In genomic region chr13:51070005-51070649, GRCh38 we compare ENCODE assay signal across 8 cellular contexts. TPM values are rescaled to one million over a fixed set of nuclear protein-coding genes. Genes with fewer than 3 reads are reported as not detected.
DNase-seq lines count a peak whose midpoint lies in the region; ATAC-seq and TF ChIP-seq lines count a peak whose summit lies in the region.

No MANE protein-coding gene starts in this region.

- intact Hi-C loops in activated T-helper 1 cell treated with anti-CD3 and anti-CD28 coated beads, Interleukin-12 subunit alpha, Interleukin-12 subunit beta, Interleukin-2, Interleukin-4 antibody, amounts not matched to agents 30 ng/mL and 10 ng/mL and 1 ng/mL, durations not matched to agents 14 hours and 24 hours and 36 hours (cut with micrococcal nuclease) = loop anchor here (1.0 to 10.0 kb wide), 6 partner anchors 158 to 1223 kb away; no protein-coding TSS in a partner anchor

- H3K4me1 ChIP-seq in suprapubic skin = peaks cover 4% of the 10 kb centered on the region

- no peak overlapping the region for H3K27ac ChIP-seq in suprapubic skin

- TF ChIP-seq EP300 in suprapubic skin (IDR thresholded peaks at IDR 0.05) = no peak

- no peak overlapping the region for H3K4me3 ChIP-seq in suprapubic skin

- WGBS in suprapubic skin = 7% methylated on average over 11 of the region's 11 CpGs

- H3K27ac Mint-ChIP-seq in activated T-helper 1 cell treated with anti-CD3 and anti-CD28 coated beads, Interleukin-12 subunit alpha, Interleukin-12 subunit beta, Interleukin-2, Interleukin-4 antibody, amounts not matched to agents 30 ng/mL and 10 ng/mL and 1 ng/mL, durations not matched to agents 14 hours and 24 hours and 36 hours = no peak overlapping the region

- no peaks in the 10 kb centered on the region for H3K9me3 ChIP-seq in suprapubic skin

- no peak overlapping the region for H3K4me3 Mint-ChIP-seq in activated T-helper 1 cell treated with anti-CD3 and anti-CD28 coated beads, Interleukin-12 subunit alpha, Interleukin-12 subunit beta, Interleukin-2, Interleukin-4 antibody, amounts not matched to agents 30 ng/mL and 10 ng/mL and 1 ng/mL, durations not matched to agents 14 hours and 24 hours and 36 hours

- no peaks in the 10 kb centered on the region for H3K36me3 ChIP-seq in suprapubic skin

- peaks cover 12% of the 10 kb centered on the region for H3K27me3 ChIP-seq in suprapubic skin

- peaks cover 14% of the 10 kb centered on the region for H3K4me1 Mint-ChIP-seq in activated T-helper 1 cell treated with anti-CD3 and anti-CD28 coated beads, Interleukin-12 subunit alpha, Interleukin-12 subunit beta, Interleukin-2, Interleukin-4 antibody, amounts not matched to agents 30 ng/mL and 10 ng/mL and 1 ng/mL, durations not matched to agents 14 hours and 24 hours and 36 hours (ENCODE audit: low read depth)

- peak; percentile 83 for ATAC-seq in GM21786 (IDR thresholded peaks at IDR 0.05; ENCODE audit: unreplicated experiment)

- peak; percentile 75 to 85 for TF ChIP-seq CTCF in suprapubic skin (IDR thresholded peaks at IDR 0.05)

- TF ChIP-seq POLR2A in suprapubic skin (IDR thresholded peaks at IDR 0.05) = no peak

- H3K9me3 Mint-ChIP-seq in activated T-helper 1 cell treated with anti-CD3 and anti-CD28 coated beads, Interleukin-12 subunit alpha, Interleukin-12 subunit beta, Interleukin-2, Interleukin-4 antibody, amounts not matched to agents 30 ng/mL and 10 ng/mL and 1 ng/mL, durations not matched to agents 14 hours and 24 hours and 36 hours = no peaks in the 10 kb centered on the region

- DNase-seq in DMS79 (lab: John Stamatoyannopoulos, UW) (peak; percentile 34), LHCN-M2 (ENCODE audit: low read depth) (peak; percentile 70), RPMI8226 (peak; percentile 67), fibroblast of the conjunctiva (ENCODE audit: low read depth) (peak; percentile 66), non-pigmented ciliary epithelial cell (ENCODE audit: low read depth) (peak; percentile 41), suprapubic skin (ENCODE audit: low spot score in 2 of 2) (peak; percentile 81 to 89)
- peak; percentile 70 for DNase-seq in activated T-helper 1 cell treated with anti-CD3 and anti-CD28 coated beads, Interleukin-12 subunit alpha, Interleukin-12 subunit beta, Interleukin-2, Interleukin-4 antibody, amounts not matched to agents 30 ng/mL and 10 ng/mL and 1 ng/mL, durations not matched to agents 14 hours and 24 hours and 36 hours (ENCODE audit: low spot score)

- H3K36me3 Mint-ChIP-seq in activated T-helper 1 cell treated with anti-CD3 and anti-CD28 coated beads, Interleukin-12 subunit alpha, Interleukin-12 subunit beta, Interleukin-2, Interleukin-4 antibody, amounts not matched to agents 30 ng/mL and 10 ng/mL and 1 ng/mL, durations not matched to agents 14 hours and 24 hours and 36 hours (ENCODE audit: low read depth) = no peaks in the 10 kb centered on the region

- H3K27me3 Mint-ChIP-seq in activated T-helper 1 cell treated with anti-CD3 and anti-CD28 coated beads, Interleukin-12 subunit alpha, Interleukin-12 subunit beta, Interleukin-2, Interleukin-4 antibody, amounts not matched to agents 30 ng/mL and 10 ng/mL and 1 ng/mL, durations not matched to agents 14 hours and 24 hours and 36 hours (ENCODE audit: insufficient read depth) = peaks cover 11% of the 10 kb centered on the region

RNA-seq across cellular contexts. Expression of gene C13orf42, which starts 40.9 kb away (rescaled TPM):
- total RNA-seq in LHCN-M2 (2014; rRNA removed) (not detected in 2 replicates), suprapubic skin (not detected)
- not detected for polyA plus RNA-seq in LHCN-M2 (2012)
- not detected in 2 replicates for total RNA-seq in activated T-helper 1 cell treated with anti-CD3 and anti-CD28 coated beads, Interleukin-12 subunit alpha, Interleukin-12 subunit beta, Interleukin-2, Interleukin-4 antibody, amounts not matched to agents 30 ng/mL and 10 ng/mL and 1 ng/mL, durations not matched to agents 14 hours and 24 hours and 36 hours

Comparison
In these comparisons a context has a peak if more than half of its experiments do, and no peak if none do; other contexts are left out.
1. DNase-seq: peak in every context shown above with its lines; median percentile 85 in suprapubic skin; 70 in LHCN-M2; 70 in activated T-helper 1 cell treated with anti-CD3 and anti-CD28 coated beads, Interleukin-12 subunit alpha, Interleukin-12 subunit beta, Interleukin-2, Interleukin-4 antibody, amounts not matched to agents 30 ng/mL and 10 ng/mL and 1 ng/mL, durations not matched to agents 14 hours and 24 hours and 36 hours; 67 in RPMI8226; 66 in fibroblast of the conjunctiva; 41 in non-pigmented ciliary epithelial cell; 34 in DMS79.